In the genomic region with DNA sequence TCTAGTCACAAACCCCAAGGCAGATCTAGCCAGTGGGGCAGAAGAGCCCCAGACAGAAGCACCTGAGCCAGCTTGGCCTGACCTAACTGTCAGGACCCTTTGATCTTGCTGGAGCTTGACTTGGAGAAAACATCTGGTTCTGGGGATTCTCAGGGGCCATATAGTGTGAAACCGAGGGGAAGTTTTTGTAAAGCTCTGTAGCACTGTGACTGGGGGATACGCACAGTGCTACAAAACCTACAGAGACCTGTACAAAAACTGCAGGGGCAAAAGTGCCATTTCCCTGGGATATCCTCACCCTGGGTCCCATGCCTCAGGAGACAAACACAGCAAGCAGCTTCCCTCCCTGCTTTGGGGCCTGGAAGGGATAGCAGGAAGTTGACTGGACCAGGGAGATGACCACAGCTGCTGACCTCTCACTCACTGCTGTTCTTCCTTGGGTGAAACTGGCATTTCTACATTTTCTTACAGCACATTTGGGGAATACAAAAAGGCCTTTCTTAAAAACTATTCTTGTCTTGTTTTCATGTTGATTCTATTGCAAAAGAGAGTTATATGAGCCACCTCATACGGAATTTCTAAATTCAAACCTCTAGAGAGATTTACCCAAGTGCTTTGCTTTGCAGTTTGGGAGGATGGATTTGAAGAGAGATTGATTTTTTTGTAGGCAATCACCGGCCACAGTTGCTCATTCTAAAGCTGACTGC, we compare ENCODE assay signal across 9 cellular contexts.
DNase-seq lines count a peak whose midpoint lies in the region; ATAC-seq and TF ChIP-seq lines count a peak whose summit lies in the region.
"Had no signal": no experiment of that assay in that cellular context is flagged by ENCODE, and none has a peak within 500 bp of the region (broad histone marks: within the 10 kb centered on the region; RNA-seq: fewer than 3 reads in every experiment).

No MANE protein-coding gene starts in this region.

- no peaks in the 10 kb centered on the region for H3K36me3 Mint-ChIP-seq in neural crest cell (ENCODE audit: low read depth)
- H3K36me3 Mint-ChIP-seq in activated CD8-positive, alpha-beta T cell treated with anti-CD3 and anti-CD28 coated beads for 36 hours (ENCODE audit: low read depth), result no peaks in the 10 kb centered on the region

- peak; percentile 50 for DNase-seq in HCEC 1CT
- peak; percentile 7 for DNase-seq in MV-4-11 (lab: John Stamatoyannopoulos, UW)
- no peak for DNase-seq in neural crest cell (ENCODE audit: low read depth, low spot score)
- DNase-seq in activated CD8-positive, alpha-beta T cell treated with anti-CD3 and anti-CD28 coated beads for 36 hours, result no peak
- DNase-seq in pons (ENCODE audit: low spot score), result no peak
- DNase-seq in NCI-H524 (lab: John Stamatoyannopoulos, UW), result no peak
- no peak for DNase-seq in activated naive CD4-positive, alpha-beta T cell (lab: John Stamatoyannopoulos, UW)
- DNase-seq: activated CD4-positive, alpha-beta T cell treated with anti-CD3 and anti-CD28 coated beads, Interleukin-2, amount 50 U/mL, for 1 hour had no signal

- no peak for TF ChIP-seq CTCF in neural crest cell (conservative IDR thresholded peaks at IDR 0.05)
- TF ChIP-seq CTCF in activated CD8-positive, alpha-beta T cell treated with anti-CD3 and anti-CD28 coated beads for 36 hours (IDR thresholded peaks at IDR 0.05), result no peak

- intact Hi-C loops in activated CD8-positive, alpha-beta T cell treated with anti-CD3 and anti-CD28 coated beads for 36 hours (cut with micrococcal nuclease), result no loop called here

- peak overlapping the region; percentile 75 for H3K27ac Mint-ChIP-seq in neural crest cell (ENCODE audit: unreplicated experiment)
- H3K27ac Mint-ChIP-seq in activated CD8-positive, alpha-beta T cell treated with anti-CD3 and anti-CD28 coated beads for 36 hours, result no peak overlapping the region

- H3K4me1 Mint-ChIP-seq in neural crest cell, result peaks cover 14% of the 10 kb centered on the region
- H3K4me1 Mint-ChIP-seq in activated CD8-positive, alpha-beta T cell treated with anti-CD3 and anti-CD28 coated beads for 36 hours (ENCODE audit: low read depth), result no peaks in the 10 kb centered on the region

- ATAC-seq in GM18520 (IDR thresholded peaks at IDR 0.05; ENCODE audit: unreplicated experiment), result peak; percentile 32
- no peak for ATAC-seq in activated CD8-positive, alpha-beta T cell treated with anti-CD3 and anti-CD28 coated beads for 36 hours

- H3K27me3 Mint-ChIP-seq in neural crest cell (ENCODE audit: low read depth), result peaks cover 2% of the 10 kb centered on the region
- H3K27me3 Mint-ChIP-seq in activated CD8-positive, alpha-beta T cell treated with anti-CD3 and anti-CD28 coated beads for 36 hours, result no peaks in the 10 kb centered on the region

- CTCF ChIA-PET in activated CD8-positive, alpha-beta T cell treated with anti-CD3 and anti-CD28 coated beads for 36 hours (lab: Charles Lee), result no interaction called here

- POLR2A ChIA-PET in activated CD8-positive, alpha-beta T cell treated with anti-CD3 and anti-CD28 coated beads for 36 hours (lab: Charles Lee), result no interaction called here

- no peaks in the 10 kb centered on the region for H3K9me3 Mint-ChIP-seq in neural crest cell
- H3K9me3 Mint-ChIP-seq in activated CD8-positive, alpha-beta T cell treated with anti-CD3 and anti-CD28 coated beads for 36 hours, result no peaks in the 10 kb centered on the region

- no peak overlapping the region for H3K4me3 Mint-ChIP-seq in neural crest cell
- no peak overlapping the region for H3K4me3 Mint-ChIP-seq in activated CD8-positive, alpha-beta T cell treated with anti-CD3 and anti-CD28 coated beads for 36 hours

Comparison
In these comparisons a context has a peak if more than half of its experiments do, and no peak if none do; other contexts are left out.
1. DNase-seq: peak in HCEC 1CT (single experiment) and MV-4-11 (single experiment); none in neural crest cell (single experiment), activated CD8-positive, alpha-beta T cell treated with anti-CD3 and anti-CD28 coated beads for 36 hours (single experiment), pons (single experiment), NCI-H524 (0 of 2) and activated naive CD4-positive, alpha-beta T cell (0 of 4).